Comparison of ENCODE assay signal across 1 cellular context in the genomic region with DNA sequence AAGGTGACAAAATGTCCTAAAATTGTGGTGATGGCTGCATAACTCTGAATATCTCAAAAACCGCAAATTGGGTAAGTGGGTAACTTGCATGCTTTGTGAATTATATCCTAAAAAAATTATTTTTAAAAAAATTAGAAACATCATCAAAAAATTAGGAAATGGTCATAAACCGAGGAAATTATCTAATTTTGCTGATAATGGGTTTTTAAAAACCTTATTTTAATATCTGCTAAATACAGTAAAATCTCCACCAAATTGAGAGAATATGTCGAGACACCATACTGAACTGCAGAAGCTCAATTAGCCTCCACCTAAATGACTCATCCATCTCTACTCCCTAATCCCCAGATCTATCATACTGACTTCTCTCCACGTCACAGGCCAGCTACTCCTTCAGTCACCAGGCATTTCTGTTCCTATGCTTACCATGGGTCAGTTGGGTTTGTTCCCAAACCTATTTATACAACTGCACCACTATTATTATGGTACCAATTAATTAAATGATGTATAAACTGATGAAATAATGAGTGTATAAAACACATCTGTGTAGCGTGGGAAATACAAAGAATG.
TF ChIP-seq lines count a peak whose summit lies in the region.

No MANE protein-coding gene starts in this region.

TF ChIP-seq in GM23338, 12 proteins besides CTCF, POLR2A, EP300 and RAD21 (continued from another document):
- TF ChIP-seq, protein P1, sequence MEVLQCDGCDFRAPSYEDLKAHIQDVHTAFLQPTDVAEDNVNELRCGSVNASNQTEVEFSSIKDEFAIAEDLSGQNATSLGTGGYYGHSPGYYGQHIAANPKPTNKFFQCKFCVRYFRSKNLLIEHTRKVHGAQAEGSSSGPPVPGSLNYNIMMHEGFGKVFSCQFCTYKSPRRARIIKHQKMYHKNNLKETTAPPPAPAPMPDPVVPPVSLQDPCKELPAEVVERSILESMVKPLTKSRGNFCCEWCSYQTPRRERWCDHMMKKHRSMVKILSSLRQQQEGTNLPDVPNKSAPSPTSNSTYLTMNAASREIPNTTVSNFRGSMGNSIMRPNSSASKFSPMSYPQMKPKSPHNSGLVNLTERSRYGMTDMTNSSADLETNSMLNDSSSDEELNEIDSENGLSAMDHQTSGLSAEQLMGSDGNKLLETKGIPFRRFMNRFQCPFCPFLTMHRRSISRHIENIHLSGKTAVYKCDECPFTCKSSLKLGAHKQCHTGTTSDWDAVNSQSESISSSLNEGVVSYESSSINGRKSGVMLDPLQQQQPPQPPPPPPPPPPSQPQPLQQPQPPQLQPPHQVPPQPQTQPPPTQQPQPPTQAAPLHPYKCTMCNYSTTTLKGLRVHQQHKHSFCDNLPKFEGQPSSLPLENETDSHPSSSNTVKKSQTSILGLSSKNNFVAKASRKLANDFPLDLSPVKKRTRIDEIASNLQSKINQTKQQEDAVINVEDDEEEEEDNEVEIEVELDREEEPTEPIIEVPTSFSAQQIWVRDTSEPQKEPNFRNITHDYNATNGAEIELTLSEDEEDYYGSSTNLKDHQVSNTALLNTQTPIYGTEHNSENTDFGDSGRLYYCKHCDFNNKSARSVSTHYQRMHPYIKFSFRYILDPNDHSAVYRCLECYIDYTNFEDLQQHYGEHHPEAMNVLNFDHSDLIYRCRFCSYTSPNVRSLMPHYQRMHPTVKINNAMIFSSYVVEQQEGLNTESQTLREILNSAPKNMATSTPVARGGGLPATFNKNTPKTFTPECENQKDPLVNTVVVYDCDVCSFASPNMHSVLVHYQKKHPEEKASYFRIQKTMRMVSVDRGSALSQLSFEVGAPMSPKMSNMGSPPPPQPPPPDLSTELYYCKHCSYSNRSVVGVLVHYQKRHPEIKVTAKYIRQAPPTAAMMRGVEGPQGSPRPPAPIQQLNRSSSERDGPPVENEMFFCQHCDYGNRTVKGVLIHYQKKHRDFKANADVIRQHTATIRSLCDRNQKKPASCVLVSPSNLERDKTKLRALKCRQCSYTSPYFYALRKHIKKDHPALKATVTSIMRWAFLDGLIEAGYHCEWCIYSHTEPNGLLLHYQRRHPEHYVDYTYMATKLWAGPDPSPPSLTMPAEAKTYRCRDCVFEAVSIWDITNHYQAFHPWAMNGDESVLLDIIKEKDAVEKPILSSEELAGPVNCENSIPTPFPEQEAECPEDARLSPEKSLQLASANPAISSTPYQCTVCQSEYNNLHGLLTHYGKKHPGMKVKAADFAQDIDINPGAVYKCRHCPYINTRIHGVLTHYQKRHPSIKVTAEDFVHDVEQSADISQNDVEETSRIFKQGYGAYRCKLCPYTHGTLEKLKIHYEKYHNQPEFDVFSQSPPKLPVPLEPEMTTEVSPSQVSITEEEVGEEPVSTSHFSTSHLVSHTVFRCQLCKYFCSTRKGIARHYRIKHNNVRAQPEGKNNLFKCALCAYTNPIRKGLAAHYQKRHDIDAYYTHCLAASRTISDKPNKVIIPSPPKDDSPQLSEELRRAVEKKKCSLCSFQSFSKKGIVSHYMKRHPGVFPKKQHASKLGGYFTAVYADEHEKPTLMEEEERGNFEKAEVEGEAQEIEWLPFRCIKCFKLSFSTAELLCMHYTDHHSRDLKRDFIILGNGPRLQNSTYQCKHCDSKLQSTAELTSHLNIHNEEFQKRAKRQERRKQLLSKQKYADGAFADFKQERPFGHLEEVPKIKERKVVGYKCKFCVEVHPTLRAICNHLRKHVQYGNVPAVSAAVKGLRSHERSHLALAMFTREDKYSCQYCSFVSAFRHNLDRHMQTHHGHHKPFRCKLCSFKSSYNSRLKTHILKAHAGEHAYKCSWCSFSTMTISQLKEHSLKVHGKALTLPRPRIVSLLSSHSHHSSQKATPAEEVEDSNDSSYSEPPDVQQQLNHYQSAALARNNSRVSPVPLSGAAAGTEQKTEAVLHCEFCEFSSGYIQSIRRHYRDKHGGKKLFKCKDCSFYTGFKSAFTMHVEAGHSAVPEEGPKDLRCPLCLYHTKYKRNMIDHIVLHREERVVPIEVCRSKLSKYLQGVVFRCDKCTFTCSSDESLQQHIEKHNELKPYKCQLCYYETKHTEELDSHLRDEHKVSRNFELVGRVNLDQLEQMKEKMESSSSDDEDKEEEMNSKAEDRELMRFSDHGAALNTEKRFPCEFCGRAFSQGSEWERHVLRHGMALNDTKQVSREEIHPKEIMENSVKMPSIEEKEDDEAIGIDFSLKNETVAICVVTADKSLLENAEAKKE (CRISPR knock-in tag; IDR thresholded peaks at IDR 0.05): no peak
- TF ChIP-seq EZH2phosphoT487 (IDR thresholded peaks at IDR 0.05; ENCODE audit: unreplicated experiment) (no peak), JUNB (IDR thresholded peaks at IDR 0.05; ENCODE audit: unreplicated experiment) (no peak), ZNF331 (CRISPR knock-in tag; IDR thresholded peaks at IDR 0.05; ENCODE audit: low read depth) (no peak), NANOG (IDR thresholded peaks at IDR 0.05; ENCODE audit: borderline replicate concordance) (no peak), STAT1 (IDR thresholded peaks at IDR 0.05; ENCODE audit: unreplicated experiment) (no peak), EZH2 (IDR thresholded peaks at IDR 0.05; ENCODE audit: low read depth, unreplicated experiment) (no peak)
- TF ChIP-seq, protein P2, sequence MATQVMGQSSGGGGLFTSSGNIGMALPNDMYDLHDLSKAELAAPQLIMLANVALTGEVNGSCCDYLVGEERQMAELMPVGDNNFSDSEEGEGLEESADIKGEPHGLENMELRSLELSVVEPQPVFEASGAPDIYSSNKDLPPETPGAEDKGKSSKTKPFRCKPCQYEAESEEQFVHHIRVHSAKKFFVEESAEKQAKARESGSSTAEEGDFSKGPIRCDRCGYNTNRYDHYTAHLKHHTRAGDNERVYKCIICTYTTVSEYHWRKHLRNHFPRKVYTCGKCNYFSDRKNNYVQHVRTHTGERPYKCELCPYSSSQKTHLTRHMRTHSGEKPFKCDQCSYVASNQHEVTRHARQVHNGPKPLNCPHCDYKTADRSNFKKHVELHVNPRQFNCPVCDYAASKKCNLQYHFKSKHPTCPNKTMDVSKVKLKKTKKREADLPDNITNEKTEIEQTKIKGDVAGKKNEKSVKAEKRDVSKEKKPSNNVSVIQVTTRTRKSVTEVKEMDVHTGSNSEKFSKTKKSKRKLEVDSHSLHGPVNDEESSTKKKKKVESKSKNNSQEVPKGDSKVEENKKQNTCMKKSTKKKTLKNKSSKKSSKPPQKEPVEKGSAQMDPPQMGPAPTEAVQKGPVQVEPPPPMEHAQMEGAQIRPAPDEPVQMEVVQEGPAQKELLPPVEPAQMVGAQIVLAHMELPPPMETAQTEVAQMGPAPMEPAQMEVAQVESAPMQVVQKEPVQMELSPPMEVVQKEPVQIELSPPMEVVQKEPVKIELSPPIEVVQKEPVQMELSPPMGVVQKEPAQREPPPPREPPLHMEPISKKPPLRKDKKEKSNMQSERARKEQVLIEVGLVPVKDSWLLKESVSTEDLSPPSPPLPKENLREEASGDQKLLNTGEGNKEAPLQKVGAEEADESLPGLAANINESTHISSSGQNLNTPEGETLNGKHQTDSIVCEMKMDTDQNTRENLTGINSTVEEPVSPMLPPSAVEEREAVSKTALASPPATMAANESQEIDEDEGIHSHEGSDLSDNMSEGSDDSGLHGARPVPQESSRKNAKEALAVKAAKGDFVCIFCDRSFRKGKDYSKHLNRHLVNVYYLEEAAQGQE (IDR thresholded peaks at IDR 0.05; ENCODE audit: unreplicated experiment): no peak
- TF ChIP-seq, protein P3, sequence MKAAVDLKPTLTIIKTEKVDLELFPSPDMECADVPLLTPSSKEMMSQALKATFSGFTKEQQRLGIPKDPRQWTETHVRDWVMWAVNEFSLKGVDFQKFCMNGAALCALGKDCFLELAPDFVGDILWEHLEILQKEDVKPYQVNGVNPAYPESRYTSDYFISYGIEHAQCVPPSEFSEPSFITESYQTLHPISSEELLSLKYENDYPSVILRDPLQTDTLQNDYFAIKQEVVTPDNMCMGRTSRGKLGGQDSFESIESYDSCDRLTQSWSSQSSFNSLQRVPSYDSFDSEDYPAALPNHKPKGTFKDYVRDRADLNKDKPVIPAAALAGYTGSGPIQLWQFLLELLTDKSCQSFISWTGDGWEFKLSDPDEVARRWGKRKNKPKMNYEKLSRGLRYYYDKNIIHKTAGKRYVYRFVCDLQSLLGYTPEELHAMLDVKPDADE (IDR thresholded peaks at IDR 0.05): no peak
TF ChIP-seq in GM23338: peak in this region for 0.
